Comparison of ENCODE assay signal across 1 cellular context in the genomic region with DNA sequence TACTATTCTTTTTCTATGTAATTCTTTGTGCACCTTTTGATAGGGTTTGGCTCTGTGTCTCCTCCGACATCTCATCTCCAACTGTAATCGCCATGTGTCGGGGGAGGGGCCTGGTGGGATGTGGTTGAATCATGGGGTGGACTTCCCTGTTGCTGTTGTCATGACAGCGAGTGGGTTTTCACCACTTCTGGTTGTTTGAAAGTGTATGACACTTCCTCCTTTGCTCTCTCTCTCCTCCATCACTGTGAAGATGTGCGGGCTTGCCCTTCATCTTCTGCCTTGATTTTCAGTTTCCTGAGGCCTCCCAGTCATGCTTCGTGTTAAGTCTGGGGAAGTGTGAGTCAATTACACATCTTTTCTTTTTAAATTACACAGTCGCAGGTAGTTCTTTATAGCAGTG.
TF ChIP-seq lines count a peak whose summit lies in the region.

No MANE protein-coding gene starts in this region.

TF ChIP-seq in GM23338, 12 proteins besides CTCF, POLR2A, EP300 and RAD21 (continued from another document):
- TF ChIP-seq, protein P1, sequence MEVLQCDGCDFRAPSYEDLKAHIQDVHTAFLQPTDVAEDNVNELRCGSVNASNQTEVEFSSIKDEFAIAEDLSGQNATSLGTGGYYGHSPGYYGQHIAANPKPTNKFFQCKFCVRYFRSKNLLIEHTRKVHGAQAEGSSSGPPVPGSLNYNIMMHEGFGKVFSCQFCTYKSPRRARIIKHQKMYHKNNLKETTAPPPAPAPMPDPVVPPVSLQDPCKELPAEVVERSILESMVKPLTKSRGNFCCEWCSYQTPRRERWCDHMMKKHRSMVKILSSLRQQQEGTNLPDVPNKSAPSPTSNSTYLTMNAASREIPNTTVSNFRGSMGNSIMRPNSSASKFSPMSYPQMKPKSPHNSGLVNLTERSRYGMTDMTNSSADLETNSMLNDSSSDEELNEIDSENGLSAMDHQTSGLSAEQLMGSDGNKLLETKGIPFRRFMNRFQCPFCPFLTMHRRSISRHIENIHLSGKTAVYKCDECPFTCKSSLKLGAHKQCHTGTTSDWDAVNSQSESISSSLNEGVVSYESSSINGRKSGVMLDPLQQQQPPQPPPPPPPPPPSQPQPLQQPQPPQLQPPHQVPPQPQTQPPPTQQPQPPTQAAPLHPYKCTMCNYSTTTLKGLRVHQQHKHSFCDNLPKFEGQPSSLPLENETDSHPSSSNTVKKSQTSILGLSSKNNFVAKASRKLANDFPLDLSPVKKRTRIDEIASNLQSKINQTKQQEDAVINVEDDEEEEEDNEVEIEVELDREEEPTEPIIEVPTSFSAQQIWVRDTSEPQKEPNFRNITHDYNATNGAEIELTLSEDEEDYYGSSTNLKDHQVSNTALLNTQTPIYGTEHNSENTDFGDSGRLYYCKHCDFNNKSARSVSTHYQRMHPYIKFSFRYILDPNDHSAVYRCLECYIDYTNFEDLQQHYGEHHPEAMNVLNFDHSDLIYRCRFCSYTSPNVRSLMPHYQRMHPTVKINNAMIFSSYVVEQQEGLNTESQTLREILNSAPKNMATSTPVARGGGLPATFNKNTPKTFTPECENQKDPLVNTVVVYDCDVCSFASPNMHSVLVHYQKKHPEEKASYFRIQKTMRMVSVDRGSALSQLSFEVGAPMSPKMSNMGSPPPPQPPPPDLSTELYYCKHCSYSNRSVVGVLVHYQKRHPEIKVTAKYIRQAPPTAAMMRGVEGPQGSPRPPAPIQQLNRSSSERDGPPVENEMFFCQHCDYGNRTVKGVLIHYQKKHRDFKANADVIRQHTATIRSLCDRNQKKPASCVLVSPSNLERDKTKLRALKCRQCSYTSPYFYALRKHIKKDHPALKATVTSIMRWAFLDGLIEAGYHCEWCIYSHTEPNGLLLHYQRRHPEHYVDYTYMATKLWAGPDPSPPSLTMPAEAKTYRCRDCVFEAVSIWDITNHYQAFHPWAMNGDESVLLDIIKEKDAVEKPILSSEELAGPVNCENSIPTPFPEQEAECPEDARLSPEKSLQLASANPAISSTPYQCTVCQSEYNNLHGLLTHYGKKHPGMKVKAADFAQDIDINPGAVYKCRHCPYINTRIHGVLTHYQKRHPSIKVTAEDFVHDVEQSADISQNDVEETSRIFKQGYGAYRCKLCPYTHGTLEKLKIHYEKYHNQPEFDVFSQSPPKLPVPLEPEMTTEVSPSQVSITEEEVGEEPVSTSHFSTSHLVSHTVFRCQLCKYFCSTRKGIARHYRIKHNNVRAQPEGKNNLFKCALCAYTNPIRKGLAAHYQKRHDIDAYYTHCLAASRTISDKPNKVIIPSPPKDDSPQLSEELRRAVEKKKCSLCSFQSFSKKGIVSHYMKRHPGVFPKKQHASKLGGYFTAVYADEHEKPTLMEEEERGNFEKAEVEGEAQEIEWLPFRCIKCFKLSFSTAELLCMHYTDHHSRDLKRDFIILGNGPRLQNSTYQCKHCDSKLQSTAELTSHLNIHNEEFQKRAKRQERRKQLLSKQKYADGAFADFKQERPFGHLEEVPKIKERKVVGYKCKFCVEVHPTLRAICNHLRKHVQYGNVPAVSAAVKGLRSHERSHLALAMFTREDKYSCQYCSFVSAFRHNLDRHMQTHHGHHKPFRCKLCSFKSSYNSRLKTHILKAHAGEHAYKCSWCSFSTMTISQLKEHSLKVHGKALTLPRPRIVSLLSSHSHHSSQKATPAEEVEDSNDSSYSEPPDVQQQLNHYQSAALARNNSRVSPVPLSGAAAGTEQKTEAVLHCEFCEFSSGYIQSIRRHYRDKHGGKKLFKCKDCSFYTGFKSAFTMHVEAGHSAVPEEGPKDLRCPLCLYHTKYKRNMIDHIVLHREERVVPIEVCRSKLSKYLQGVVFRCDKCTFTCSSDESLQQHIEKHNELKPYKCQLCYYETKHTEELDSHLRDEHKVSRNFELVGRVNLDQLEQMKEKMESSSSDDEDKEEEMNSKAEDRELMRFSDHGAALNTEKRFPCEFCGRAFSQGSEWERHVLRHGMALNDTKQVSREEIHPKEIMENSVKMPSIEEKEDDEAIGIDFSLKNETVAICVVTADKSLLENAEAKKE (CRISPR knock-in tag; IDR thresholded peaks at IDR 0.05) = no peak
- TF ChIP-seq EZH2phosphoT487 (IDR thresholded peaks at IDR 0.05; ENCODE audit: unreplicated experiment) (no peak), NANOG (IDR thresholded peaks at IDR 0.05; ENCODE audit: borderline replicate concordance) (no peak)
